In the genomic region with DNA sequence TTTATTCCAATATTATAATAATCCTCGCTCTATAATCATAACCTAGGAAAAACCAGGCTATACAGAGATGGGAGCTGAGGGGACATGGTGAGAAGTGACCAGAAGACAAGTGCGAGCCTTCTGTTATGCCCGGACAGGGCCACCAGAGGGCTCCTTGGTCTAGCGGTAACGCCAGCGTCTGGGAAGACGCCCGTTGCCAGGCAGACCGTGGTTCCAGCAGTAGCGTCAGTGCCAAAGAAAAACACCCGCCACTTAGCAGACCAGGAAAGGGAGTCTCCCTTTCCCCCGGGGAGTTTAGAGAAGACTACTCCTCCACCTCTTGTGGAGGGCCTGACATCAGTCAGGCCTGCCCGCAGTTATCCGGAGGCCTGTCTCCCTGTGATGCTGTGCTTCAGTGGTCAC, we compare ENCODE assay signal across 9 cellular contexts. TPM values are rescaled to one million over a fixed set of nuclear protein-coding genes. Genes with fewer than 3 reads are reported as not detected.
DNase-seq lines count a peak whose midpoint lies in the region; ATAC-seq, FAIRE-seq and TF ChIP-seq lines count a peak whose summit lies in the region.
"Not testable (repeated sequence)": the region's sequence is repeated elsewhere in the genome, so short reads cannot be mapped to it uniquely, and the experiment has no call there.
"Had no signal": no experiment of that assay in that cellular context is flagged by ENCODE, and none has a peak within 500 bp of the region (broad histone marks: within the 10 kb centered on the region; RNA-seq: fewer than 3 reads in every experiment).

No MANE protein-coding gene starts in this region.

- not testable (repeated sequence) for H3K9ac ChIP-seq in SU-DHL-6 (ENCODE audit: low read length); astrocyte (ENCODE audit: low read length)

- H3K27ac ChIP-seq in GM23338 (ENCODE audit: low read depth); SU-DHL-6 (ENCODE audit: low read depth, low read length); astrocyte (ENCODE audit: low read depth, low read length): not testable (repeated sequence)

- peaks cover 30% of the 10 kb centered on the region for H3K36me3 Mint-ChIP-seq in GM23338 (ENCODE audit: low read depth)
- not testable (repeated sequence) for H3K36me3 Mint-ChIP-seq in astrocyte (ENCODE audit: low read depth, unreplicated experiment)

- H3K36me3 ChIP-seq in GM23338 (ENCODE audit: insufficient read depth); SU-DHL-6 (ENCODE audit: low read length); astrocyte (ENCODE audit: insufficient read depth, low read length): not testable (repeated sequence)

- not testable (repeated sequence) for FAIRE-seq in astrocyte (lab: Jason Lieb, UNC)

- H3F3A ChIP-seq in GM23338 (replicated peaks; ENCODE audit: low read depth); SU-DHL-6 (ENCODE audit: insufficient read depth): not testable (repeated sequence)

- H3K9me3 Mint-ChIP-seq in GM23338 = peaks cover 13% of the 10 kb centered on the region; the same call in 2 of the 3 replicates
- not testable (repeated sequence) for H3K9me3 Mint-ChIP-seq in astrocyte (ENCODE audit: unreplicated experiment)

- ATAC-seq in GM23338 = peak; percentile 8; the same call in 1 of the 3 replicates

- H3K79me2 ChIP-seq in GM23338 (replicated peaks; ENCODE audit: insufficient read depth) (peaks cover 57% of the 10 kb centered on the region), astrocyte (ENCODE audit: insufficient read depth, low read length) (peaks cover 26% of the 10 kb centered on the region)
- H3K79me2 ChIP-seq in SU-DHL-6 (ENCODE audit: insufficient read depth, low read length) = not testable (repeated sequence)

- not testable (repeated sequence) for H3K27ac Mint-ChIP-seq in GM23338; astrocyte (ENCODE audit: unreplicated experiment)

- not testable (repeated sequence) for H3K27me3 ChIP-seq in GM23338 (ENCODE audit: insufficient read depth); SU-DHL-6 (ENCODE audit: low read length); astrocyte (ENCODE audit: insufficient read depth, low read length)

- peaks cover 21% of the 10 kb centered on the region for H3K27me3 Mint-ChIP-seq in GM23338 (ENCODE audit: insufficient read depth, low read depth, poor library complexity)
- H3K27me3 Mint-ChIP-seq in astrocyte (ENCODE audit: low read depth, unreplicated experiment) = not testable (repeated sequence)

- DNase-seq in C1 segment of cervical spinal cord (lab: John Stamatoyannopoulos, UW) (peak in 8 of 14 donors; percentile 8 to 35 (median 28)), GM23338 (ENCODE audit: low spot score) (peak; percentile 64), NCI-H2081 (lab: John Stamatoyannopoulos, UW) (peak; percentile 35 to 59), fibroblast of pulmonary artery (ENCODE audit: low read depth) (peak; percentile 85), lung microvascular endothelial cell (ENCODE audit: low read depth in 2 of 2) (peak; percentile 27 to 64)
- DNase-seq in astrocyte (ENCODE audit: low read depth) = not testable (repeated sequence)
- DNase-seq in stimulated activated CD4-positive, alpha-beta T cell treated with anti-CD3 and anti-CD28 coated beads, Interleukin-4, amount 100 ng/mL, for 24 hours = peak; percentile 19

- H3K9me3 ChIP-seq in SU-DHL-6 (ENCODE audit: insufficient read depth, low read length); astrocyte (ENCODE audit: insufficient read depth, low read depth, low read length): not testable (repeated sequence)

- not testable (repeated sequence) for H3K4me3 Mint-ChIP-seq in GM23338; astrocyte (ENCODE audit: unreplicated experiment)

- peaks cover 18% of the 10 kb centered on the region for H3K4me1 ChIP-seq in GM23338 (ENCODE audit: insufficient read depth)
- H3K4me1 ChIP-seq in astrocyte (ENCODE audit: insufficient read depth, low read length) = peaks cover 22% of the 10 kb centered on the region

- H3K4me3 ChIP-seq in GM23338; SU-DHL-6 (ENCODE audit: insufficient read depth, low read length, poor library complexity, severe bottlenecking); astrocyte (ENCODE audit: insufficient read depth, low read depth, low read length); fibroblast of pulmonary artery (replicated peaks; ENCODE audit: low read depth, low read length): not testable (repeated sequence)

- H3K4me1 Mint-ChIP-seq in GM23338 (peaks cover 39% of the 10 kb centered on the region), astrocyte (ENCODE audit: low read depth, unreplicated experiment) (peaks cover 19% of the 10 kb centered on the region)

- peak; percentile 57 to 70 for TF ChIP-seq CTCF in GM23338 (conservative IDR thresholded peaks at IDR 0.05; ENCODE audit: low read depth in 2 of 2)
- peak; percentile 40 for TF ChIP-seq CTCF in SU-DHL-6 (IDR thresholded peaks at IDR 0.05; ENCODE audit: insufficient read depth, low read length, poor library complexity, severe bottlenecking)
- peak; percentile 44 for TF ChIP-seq CTCF in astrocyte (IDR thresholded peaks at IDR 0.05; ENCODE audit: insufficient read depth, low read depth, low read length)
- TF ChIP-seq CTCF in fibroblast of pulmonary artery (IDR thresholded peaks at IDR 0.05; ENCODE audit: low read length, missing control alignments) = peak; percentile 45

- H2AFZ ChIP-seq in GM23338; SU-DHL-6 (ENCODE audit: low read depth, low read length, severe bottlenecking); astrocyte (ENCODE audit: low read depth, low read length): not testable (repeated sequence)

- H3K4me2 ChIP-seq in GM23338; SU-DHL-6 (ENCODE audit: low read depth, low read length, poor library complexity, severe bottlenecking): not testable (repeated sequence)
- peak overlapping the region; percentile 3 for H3K4me2 ChIP-seq in astrocyte (ENCODE audit: low read length)

- peaks cover 23% of the 10 kb centered on the region for H4K20me1 ChIP-seq in GM23338 (replicated peaks; ENCODE audit: insufficient read depth)
- not testable (repeated sequence) for H4K20me1 ChIP-seq in SU-DHL-6 (ENCODE audit: low read depth, low read length)
- peaks cover 41% of the 10 kb centered on the region for H4K20me1 ChIP-seq in astrocyte (ENCODE audit: insufficient read depth, low read length)

- not testable (repeated sequence) for H3K9me2 ChIP-seq in GM23338 (ENCODE audit: insufficient read depth); SU-DHL-6 (replicated peaks; ENCODE audit: insufficient read depth, low read length)

RNA-seq across cellular contexts. Expression of a gene that starts 30.5 kb away (rescaled TPM):
- 167 and 172 TPM in 2 replicates for total RNA-seq in GM23338 (2014; rRNA removed; shearing (Covaris generic))
- polyA plus RNA-seq in GM23338 (2016; fragmentation: Nextera tagmentation; extraction: Ambion mirVana) = 169 TPM in 2 replicates
- 75.6 and 91.1 TPM in 2 replicates for total RNA-seq in astrocyte
- 10.7 and 25.1 TPM in 2 replicates for total RNA-seq in lung microvascular endothelial cell

RNA-seq across cellular contexts. Expression of a gene that starts 56.6 kb away (rescaled TPM):
- total RNA-seq in GM23338 (2014; rRNA removed; shearing (Covaris generic)) = 1.2 and 1.6 TPM in 2 replicates
- polyA plus RNA-seq in GM23338 (2016; fragmentation: Nextera tagmentation; extraction: Ambion mirVana) = 1.1 and 2.1 TPM in 2 replicates
- 0.94 and 3.0 TPM in 2 replicates for total RNA-seq in astrocyte
- total RNA-seq in lung microvascular endothelial cell = 7.3 and 19.8 TPM in 2 replicates
- total RNA-seq: Right ventricle myocardium inferior had no signal
